ENCODE assay signal across 30 cellular contexts in genomic region chr14:90191154-90191553, GRCh38.
"Had no signal": no experiment of that assay in that cellular context is flagged by ENCODE, and none has a peak within 500 bp of the region (broad histone marks: within the 10 kb centered on the region; RNA-seq: fewer than 3 reads in every experiment).

No MANE protein-coding gene starts in this region.

- H3K9me3 ChIP-seq: Peyer's patch, SK-N-SH had no signal

- DNase-seq: activated CD4-positive, alpha-beta T cell treated with anti-CD3 and anti-CD28 coated beads, Interleukin-2, amount 10 ng/mL, durations not matched to agents 24 days and 14 days; activated CD4-positive, alpha-beta T cell treated with anti-CD3 and anti-CD28 coated beads, Interleukin-2, amount 50 U/mL, for 4 hours; activated CD8-positive, alpha-beta T cell treated with anti-CD3 and anti-CD28 coated beads for 36 hours; activated effector memory CD4-positive, alpha-beta T cell treated with anti-CD3 and anti-CD28 coated beads, Interleukin-2, amount 50 U/mL, for 16 hours; activated naive CD4-positive, alpha-beta T cell; activated naive CD4-positive, alpha-beta T cell treated with anti-CD3 and anti-CD28 coated beads, Interleukin-2, amount 50 U/mL, for 16 hours; activated naive CD8-positive, alpha-beta T cell treated with anti-CD3 and anti-CD28 coated beads for 36 hours; activated T-cell treated with anti-CD3 and anti-CD28 coated beads, Interleukin-2, amount 50 U/mL, for 1 hour; activated T-cell treated with anti-CD3 and anti-CD28 coated beads, Interleukin-2, amount 50 U/mL, for 72 hours; amniotic stem cell; aorta; brain microvascular endothelial cell; NCI-H1105; NCI-H1417 treated with DMSO at 0.1 percent for 48 hours; NCI-H187 treated with DMSO at 0.1 percent for 48 hours; NCI-H226; NCI-H446 treated with DMSO at 0.1 percent for 48 hours; NCI-H524; NCI-H69; NCI-H82; NK-92 treated with Interleukin-12 subunit alpha and Interleukin-12 subunit beta, amount 100 ng/mL, for 24 hours; PC-3; Peyer's patch; RPMI8226; SHP77 treated with DMSO at 0.1 percent for 48 hours; SK-N-SH had no signal

- H3K4me1 ChIP-seq: Peyer's patch, SJSA1 had no signal

- H3K4me3 ChIP-seq: K562, Peyer's patch, SJSA1 had no signal

- FAIRE-seq: K562, TTC549 had no signal

- H3K27ac ChIP-seq: brain microvascular endothelial cell, Peyer's patch, SJSA1 had no signal

- H3K27me3 ChIP-seq: brain microvascular endothelial cell, Peyer's patch, SJSA1 had no signal

- H3K36me3 ChIP-seq: brain microvascular endothelial cell, Peyer's patch, SJSA1 had no signal

- ATAC-seq: activated CD8-positive, alpha-beta T cell treated with anti-CD3 and anti-CD28 coated beads for 36 hours; activated T-cell treated with anti-CD3 and anti-CD28 coated beads, Interleukin-2, amount 50 U/mL, for 72 hours; activated T-helper 17 cell treated with anti-CD3 and anti-CD28 coated beads, Interleukin-2, amount 50 U/mL, for 72 hours; K562; PC-3 had no signal
